In the genomic region with DNA sequence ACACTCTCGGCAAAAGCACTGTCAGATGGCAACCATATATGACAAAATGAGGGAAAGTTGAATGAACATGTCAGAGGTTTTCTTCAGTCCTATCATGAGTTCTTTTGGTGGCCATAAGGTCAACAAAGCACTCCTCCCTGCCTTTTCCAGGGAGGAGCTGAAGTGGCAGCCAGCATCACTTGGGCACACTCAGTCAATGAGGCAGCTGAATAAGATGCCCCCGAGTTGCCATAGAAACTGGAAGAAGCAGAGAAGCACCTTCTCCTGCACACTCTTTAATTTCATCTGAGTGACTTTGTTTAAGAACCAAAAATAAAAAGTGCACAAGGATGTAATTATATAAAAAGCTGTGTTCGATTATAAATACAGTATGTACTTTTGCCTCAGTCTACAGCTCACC, we compare ENCODE assay signal across 22 cellular contexts. TPM values are rescaled to one million over a fixed set of nuclear protein-coding genes. Genes with fewer than 3 reads are reported as not detected.
DNase-seq lines count a peak whose midpoint lies in the region; ATAC-seq, FAIRE-seq and TF ChIP-seq lines count a peak whose summit lies in the region.
"Had no signal": no experiment of that assay in that cellular context is flagged by ENCODE, and none has a peak within 500 bp of the region (broad histone marks: within the 10 kb centered on the region; RNA-seq: fewer than 3 reads in every experiment).

No MANE protein-coding gene starts in this region.

- H3K27ac ChIP-seq in A549 = no peak overlapping the region; a peak in 1 of 6 replicates
- peak overlapping the region; percentile 64 for H3K27ac ChIP-seq in RWPE1
- peak overlapping the region; percentile 28 for H3K27ac ChIP-seq in psoas muscle
- H3K27ac ChIP-seq: HL-60, KMS-11, Peyer's patch, SK-N-MC had no signal

- ATAC-seq in A549 (peak in 1 of 2 experiments; percentile 19; a peak in 1 of 6 replicates), psoas muscle (peak in 1 of 4 donors; percentile 24), HG02623 (IDR thresholded peaks at IDR 0.05; ENCODE audit: unreplicated experiment) (no peak)
- no peak for ATAC-seq in activated CD4-positive, CD25-positive, alpha-beta regulatory T cell treated with anti-CD3 and anti-CD28 coated beads, Interleukin-2, amount 50 U/mL, for 24 hours

- 36% methylated on average over 3 of the region's 3 CpGs for WGBS in A549 (ENCODE audit: missing lambda C conversion rate)
- WGBS in psoas muscle, 3 donors = 90 to 93% (median 92%) methylated on average over 3 of the region's 3 CpGs

- H3K36me3 ChIP-seq in psoas muscle (ENCODE audit: insufficient read depth in 1 of 2, low read depth in 1 of 2) = no peaks in the 10 kb centered on the region
- H3K36me3 ChIP-seq: Peyer's patch had no signal

- TF ChIP-seq EP300 in A549 (IDR thresholded peaks at IDR 0.05) = no peak

- peak overlapping the region; percentile 32 for H3K4me2 ChIP-seq in A549
- H3K4me2 ChIP-seq: KMS-11 had no signal

- DNase-seq in A549 (ENCODE audit: low read depth in 1 of 2, low spot score in 1 of 2) = no peak
- DNase-seq in RWPE1 (ENCODE audit: low spot score) = no peak
- peak in 32 of 42 donors; percentile 10 to 79 (median 49) for DNase-seq in head of caudate nucleus
- no peak for DNase-seq in psoas muscle
- no peak for DNase-seq in COLO829 (ENCODE audit: low spot score)
- DNase-seq: C1 segment of cervical spinal cord; CD8-positive, alpha-beta memory T cell; DMS79; H7; NCI-H1417 treated with DMSO at 0.1 percent for 48 hours; NCI-H187 treated with DMSO at 0.1 percent for 48 hours; NCI-H2171; NCI-H446 treated with DMSO at 0.1 percent for 48 hours; NCI-H69; Right ventricle myocardium superior had no signal

- TF ChIP-seq POLR2A in A549 (IDR thresholded peaks at IDR 0.05; ENCODE audit: low read length) = no peak

- intact Hi-C loops in head of caudate nucleus (cut with DNase I) (no loop called here), psoas muscle (cut with DNase I) (loop anchor here in 1 of 2 donors (10.0 kb wide), 1 partner anchor 440 kb away; no protein-coding TSS in a partner anchor)

- TF ChIP-seq RAD21 in A549 (conservative IDR thresholded peaks at IDR 0.05 in 1 of 2, IDR thresholded peaks at IDR 0.05 in 1 of 2) = no peak

- CTCF ChIA-PET in A549 (lab: Yijun Ruan, JAX) = no interaction called here
- CTCF ChIA-PET in RWPE1 (lab: Yijun Ruan, JAX) = interaction anchor here (0.6 kb wide), 1 partner anchor 41 kb away, joined by 5 read pairs; no protein-coding TSS in a partner anchor

- H3K27me3 ChIP-seq in psoas muscle (ENCODE audit: insufficient read depth in 3 of 3, low read length in 2 of 3) = no peaks in the 10 kb centered on the region
- H3K27me3 ChIP-seq: Peyer's patch had no signal

- TF ChIP-seq CTCF in A549 (IDR thresholded peaks at IDR 0.05) (no peak), RWPE1 (conservative IDR thresholded peaks at IDR 0.05; ENCODE audit: low read depth) (no peak), psoas muscle (IDR thresholded peaks at IDR 0.05) (no peak)

- POLR2A ChIA-PET in A549 (lab: Yijun Ruan, JAX) = no interaction called here
- POLR2A ChIA-PET in RWPE1 (lab: Yijun Ruan, JAX; ENCODE audit: low non-redundant PET) = no interaction called here

- H3K4me1 ChIP-seq in A549 (peaks cover 8% of the 10 kb centered on the region), psoas muscle (peaks cover 33% of the 10 kb centered on the region)
- H3K4me1 ChIP-seq: Peyer's patch had no signal

- H3K4me3 ChIP-seq in A549 = no peak overlapping the region
- H3K4me3 ChIP-seq in psoas muscle = no peak overlapping the region
- H3K4me3 ChIP-seq: Peyer's patch, SK-N-MC had no signal

- FAIRE-seq in A549 (lab: Jason Lieb, UNC) = no peak

- no peaks in the 10 kb centered on the region for H3K9me3 ChIP-seq in A549
- H3K9me3 ChIP-seq in psoas muscle = no peaks in the 10 kb centered on the region
- H3K9me3 ChIP-seq: Peyer's patch had no signal

TF ChIP-seq in A549, 52 proteins besides CTCF, POLR2A, EP300 and RAD21:
- TF ChIP-seq CBX2 (IDR thresholded peaks at IDR 0.05; ENCODE audit: borderline replicate concordance, low read depth) = no peak
- TF ChIP-seq, protein P1, sequence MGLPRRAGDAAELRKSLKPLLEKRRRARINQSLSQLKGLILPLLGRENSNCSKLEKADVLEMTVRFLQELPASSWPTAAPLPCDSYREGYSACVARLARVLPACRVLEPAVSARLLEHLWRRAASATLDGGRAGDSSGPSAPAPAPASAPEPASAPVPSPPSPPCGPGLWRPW (IDR thresholded peaks at IDR 0.05) = no peak
- TF ChIP-seq ZNF302 (CRISPR knock-in tag; IDR thresholded peaks at IDR 0.05) = no peak
- TF ChIP-seq BHLHE40 (IDR thresholded peaks at IDR 0.05; ENCODE audit: low read depth, low read length) = no peak
TF ChIP-seq in A549: peak in this region for 0.

RNA-seq across cellular contexts. Expression of a gene that starts 15.9 kb away (rescaled TPM):
- polyA plus RNA-seq in A549 (2011; rRNA removed) = 0.14 and 0.40 TPM in 2 replicates
- polyA plus RNA-seq in A549 (2012; cell fraction: cytosol; rRNA removed) = 0.03 and 0.04 TPM in 2 replicates
- 0.01 and 0.04 TPM in 2 replicates for polyA plus RNA-seq in A549 (2012; cell fraction: nucleus; rRNA removed)
- 0.12 to 0.17 TPM (median 0.14 TPM) in 3 replicates for polyA plus RNA-seq in A549 (2017; fragmentation: RNase III; extraction: RNeasy Plus Mini Kit Qiagen cat#74134 plus additional on column Dnase treatment)
- 1.0 and 1.2 TPM in 2 replicates for polyA minus RNA-seq in A549 (2011; rRNA and poly(A)+ RNA removed)
- total RNA-seq in psoas muscle = 10 to 100 TPM in 2 of 4 donors, 1 to 10 TPM in 2; 7.9 to 17.7 (median 9.9) TPM
- 1 to 10 TPM in 2 of 3 donors, under 1 TPM in 1; 0.33 to 6.7 (median 2.1) TPM for polyA plus RNA-seq in psoas muscle
- total RNA-seq: A673; CD8-positive, alpha-beta memory T cell had no signal
- polyA plus RNA-seq: CD8-positive, alpha-beta memory T cell had no signal

Comparison
In these comparisons a context has a peak if more than half of its experiments do, and no peak if none do; other contexts are left out.
1. DNase-seq: peak in head of caudate nucleus (32 of 42); none in A549 (0 of 2), RWPE1 (single experiment), psoas muscle (0 of 2) and COLO829 (single experiment).
2. H3K27ac ChIP-seq: peak in RWPE1 (single experiment) and psoas muscle (single experiment); none in A549 (0 of 2).